ENCODE assay signal across 1 cellular context in genomic region chr10:123930340-123931001, GRCh38.
TF ChIP-seq lines count a peak whose summit lies in the region.

No MANE protein-coding gene starts in this region.

TF ChIP-seq in IMR-90, 13 proteins besides CTCF, POLR2A, EP300 and RAD21 (continued from another document):
- no peak for TF ChIP-seq MAFK (IDR thresholded peaks at IDR 0.05; ENCODE audit: low read depth, low read length)
- no peak for TF ChIP-seq BHLHE40 (IDR thresholded peaks at IDR 0.05; ENCODE audit: low read depth, low read length)
- no peak for TF ChIP-seq MXI1 (IDR thresholded peaks at IDR 0.05; ENCODE audit: borderline replicate concordance, low read depth, low read length)
- no peak for TF ChIP-seq CEBPB (IDR thresholded peaks at IDR 0.05; ENCODE audit: low read depth, low read length)
